20 cellular contexts compared by ENCODE assay signal in the genomic region with DNA sequence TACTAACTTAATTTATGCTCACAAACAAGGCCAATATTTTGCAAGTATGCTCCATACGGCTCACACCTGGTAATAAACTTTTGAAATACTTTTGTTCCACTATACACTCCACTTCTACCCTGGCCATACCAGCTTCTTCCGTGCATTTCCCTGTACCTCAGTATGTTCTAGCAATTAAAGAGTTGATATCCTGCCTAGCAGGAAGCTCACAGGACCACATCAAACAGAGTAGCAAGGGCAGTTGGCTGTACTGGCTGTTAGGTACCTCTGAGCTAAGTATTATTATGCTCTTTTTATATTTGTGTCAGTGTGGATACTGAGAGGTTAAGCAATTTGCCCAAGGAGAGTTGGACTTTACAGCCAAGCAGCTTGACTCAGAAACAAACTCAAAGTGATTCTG.
DNase-seq lines count a peak whose midpoint lies in the region; ATAC-seq lines count a peak whose summit lies in the region.
"Had no signal": no experiment of that assay in that cellular context is flagged by ENCODE, and none has a peak within 500 bp of the region (broad histone marks: within the 10 kb centered on the region; RNA-seq: fewer than 3 reads in every experiment).

No MANE protein-coding gene starts in this region.

- peak overlapping the region in 1 of 2 donors; percentile 34 for H3K27ac Mint-ChIP-seq in stimulated activated naive CD8-positive, alpha-beta T cell treated with anti-CD3 and anti-CD28 coated beads, Interleukin-15, amount 100 ng/mL, for 72 hours
- no peak overlapping the region for H3K27ac Mint-ChIP-seq in immature natural killer cell
- H3K27ac Mint-ChIP-seq: GM23338 had no signal

- no peaks in the 10 kb centered on the region for H3K27me3 Mint-ChIP-seq in stimulated activated naive CD8-positive, alpha-beta T cell treated with anti-CD3 and anti-CD28 coated beads, Interleukin-15, amount 100 ng/mL, for 72 hours
- no peaks in the 10 kb centered on the region for H3K27me3 Mint-ChIP-seq in immature natural killer cell (ENCODE audit: low read depth in 3 of 3)

- H3K27ac ChIP-seq in KOPT-K1 (ENCODE audit: low read depth, low read length, poor library complexity, severe bottlenecking): peak overlapping the region; percentile 77

- H3K9me3 Mint-ChIP-seq in stimulated activated naive CD8-positive, alpha-beta T cell treated with anti-CD3 and anti-CD28 coated beads, Interleukin-15, amount 100 ng/mL, for 72 hours: no peaks in the 10 kb centered on the region
- H3K9me3 Mint-ChIP-seq in immature natural killer cell: peaks cover 3 to 8% (median 4%) of the 10 kb centered on the region in 6 donors
- H3K9me3 Mint-ChIP-seq: GM23338 had no signal

- peak; percentile 66 for ATAC-seq in stimulated activated naive CD8-positive, alpha-beta T cell treated with anti-CD3 and anti-CD28 coated beads, Interleukin-15, amount 100 ng/mL, for 72 hours
- ATAC-seq in stimulated activated naive CD8-positive, alpha-beta T cell treated with anti-CD3 and anti-CD28 coated beads, Interleukin-15, Interleukin-2, amounts not matched to agents 100 U/mL and 50 U/mL, for 24 hours: no peak
- ATAC-seq in GM21423 (IDR thresholded peaks at IDR 0.05; ENCODE audit: unreplicated experiment): no peak
- ATAC-seq: GM12878, GM23338 had no signal

- peaks cover 20% of the 10 kb centered on the region for H3K9me3 ChIP-seq in KOPT-K1 (ENCODE audit: insufficient read depth, low read length, poor library complexity, severe bottlenecking)

- DNase-seq in stimulated activated naive CD8-positive, alpha-beta T cell treated with anti-CD3 and anti-CD28 coated beads, Interleukin-15, amount 100 ng/mL, for 72 hours: no peak
- no peak for DNase-seq in stimulated activated naive CD8-positive, alpha-beta T cell treated with anti-CD3 and anti-CD28 coated beads, Interleukin-15, Interleukin-2, amounts not matched to agents 100 U/mL and 50 U/mL, for 24 hours
- DNase-seq in SHP77 treated with DMSO at 0.1 percent for 48 hours (lab: John Stamatoyannopoulos, UW): peak; percentile 84
- no peak for DNase-seq in COLO829 (ENCODE audit: low spot score)
- DNase-seq in immature natural killer cell: no peak
- DNase-seq: ACHN; AML-193; EL; Kasumi-1; NCI-H1092 treated with DMSO at 0.1 percent for 48 hours; NCI-H146; NCI-H2029 treated with DMSO at 0.1 percent for 48 hours; NCI-H2171; NK-92 treated with Interleukin-12 subunit alpha and Interleukin-12 subunit beta, amount 100 ng/mL, for 24 hours; OCI-M1 had no signal

- H3K4me3 Mint-ChIP-seq in stimulated activated naive CD8-positive, alpha-beta T cell treated with anti-CD3 and anti-CD28 coated beads, Interleukin-15, amount 100 ng/mL, for 72 hours: no peak overlapping the region
- no peak overlapping the region for H3K4me3 Mint-ChIP-seq in immature natural killer cell
- H3K4me3 Mint-ChIP-seq: CD14-positive monocyte, GM23338 had no signal

- H3K36me3 ChIP-seq in KOPT-K1 (ENCODE audit: insufficient read depth, low read length): no peaks in the 10 kb centered on the region; the same call in 1 of the 2 replicates

- peaks cover 8% of the 10 kb centered on the region for H3K4me1 Mint-ChIP-seq in stimulated activated naive CD8-positive, alpha-beta T cell treated with anti-CD3 and anti-CD28 coated beads, Interleukin-15, amount 100 ng/mL, for 72 hours
- H3K4me1 Mint-ChIP-seq in immature natural killer cell: peaks cover 0 to 6% of the 10 kb centered on the region in 2 donors
- H3K4me1 Mint-ChIP-seq: CD14-positive monocyte, GM23338 had no signal

- H3K36me3 Mint-ChIP-seq in immature natural killer cell: no peaks in the 10 kb centered on the region
- H3K36me3 Mint-ChIP-seq: CD14-positive monocyte had no signal
